22 cellular contexts compared by ENCODE assay signal in genomic region chr7:89247207-89247606, GRCh38.
"Had no signal": no experiment of that assay in that cellular context is flagged by ENCODE, and none has a peak within 500 bp of the region (broad histone marks: within the 10 kb centered on the region; RNA-seq: fewer than 3 reads in every experiment).

No MANE protein-coding gene starts in this region.

- H3K27me3 Mint-ChIP-seq: naive B cell; progenitor cell of endocrine pancreas; stimulated activated naive CD8-positive, alpha-beta T cell treated with anti-CD3 and anti-CD28 coated beads, Interleukin-15, Interleukin-2, amounts not matched to agents 100 ng/mL and 50 ng/mL, for 24 hours had no signal

- DNase-seq: colonic mucosa; dermis blood vessel endothelial cell; heart right ventricle; left colon; left ventricle myocardium superior; mesenchymal stem cell; naive B cell; occipital lobe; right cardiac atrium; small intestine; stimulated activated CD4-positive, alpha-beta T cell treated with anti-CD3 and anti-CD28 coated beads, Interleukin-4, amount 100 ng/mL, for 1 hour; stimulated activated CD8-positive, alpha-beta memory T cell treated with anti-CD3 and anti-CD28 coated beads, Interleukin-4, amount 100 ng/mL, for 48 hours; testis had no signal

- H3K4me1 Mint-ChIP-seq: naive B cell; nephron; stimulated activated effector memory CD8-positive, alpha-beta T cell treated with anti-CD3 and anti-CD28 coated beads, Interleukin-12 subunit alpha, Interleukin-12 subunit beta, amount 100 ng/mL, for 72 hours had no signal

- H3K27ac ChIP-seq: colonic mucosa, heart right ventricle, pancreas, testis, tibial nerve had no signal

- H3K27me3 ChIP-seq: colonic mucosa, heart right ventricle, pancreas, testis, tibial nerve had no signal

- H3K4me1 ChIP-seq: colonic mucosa, heart right ventricle, testis, tibial nerve had no signal

- H3K27ac Mint-ChIP-seq: naive B cell; nephron; progenitor cell of endocrine pancreas; stimulated activated effector memory CD8-positive, alpha-beta T cell treated with anti-CD3 and anti-CD28 coated beads, Interleukin-12 subunit alpha, Interleukin-12 subunit beta, amount 100 ng/mL, for 72 hours; stimulated activated naive CD8-positive, alpha-beta T cell treated with anti-CD3 and anti-CD28 coated beads, Interleukin-15, Interleukin-2, amounts not matched to agents 100 ng/mL and 50 ng/mL, for 24 hours had no signal

- H3K36me3 Mint-ChIP-seq: naive B cell; stimulated activated effector memory CD8-positive, alpha-beta T cell treated with anti-CD3 and anti-CD28 coated beads, Interleukin-12 subunit alpha, Interleukin-12 subunit beta, amount 100 ng/mL, for 72 hours had no signal

- H3K4me3 Mint-ChIP-seq: naive B cell; nephron; stimulated activated effector memory CD8-positive, alpha-beta T cell treated with anti-CD3 and anti-CD28 coated beads, Interleukin-12 subunit alpha, Interleukin-12 subunit beta, amount 100 ng/mL, for 72 hours; stimulated activated naive CD8-positive, alpha-beta T cell treated with anti-CD3 and anti-CD28 coated beads, Interleukin-15, Interleukin-2, amounts not matched to agents 100 ng/mL and 50 ng/mL, for 24 hours had no signal

- H3K36me3 ChIP-seq: colonic mucosa, heart right ventricle, pancreas, tibial nerve had no signal

- FAIRE-seq: endothelial cell of umbilical vein, frontal cortex, pancreas, small intestine had no signal

- H3K9me3 ChIP-seq: colonic mucosa, pancreas, testis had no signal

- H3K4me3 ChIP-seq: colonic mucosa, heart right ventricle, lung, pancreas, testis, tibial nerve had no signal

- ATAC-seq: heart right ventricle; left colon; left ventricle myocardium superior; pancreas; right cardiac atrium; stimulated activated effector memory CD8-positive, alpha-beta T cell treated with anti-CD3 and anti-CD28 coated beads, Interleukin-12 subunit alpha, Interleukin-12 subunit beta, amount 100 ng/mL, for 72 hours had no signal
